In genomic region chr15:49308686-49309085, GRCh38 we compare ENCODE assay signal across 20 cellular contexts.
"Had no signal": no experiment of that assay in that cellular context is flagged by ENCODE, and none has a peak within 500 bp of the region (broad histone marks: within the 10 kb centered on the region; RNA-seq: fewer than 3 reads in every experiment).

No MANE protein-coding gene starts in this region.

- H3K27ac ChIP-seq: HL-60, KMS-11, RWPE1 had no signal

- H3K9me3 ChIP-seq: SK-N-SH had no signal

- H3K4me3 ChIP-seq: K562 had no signal

- DNase-seq: Kasumi-1, MM.1S, NCI-H1092 treated with DMSO at 0.1 percent for 48 hours, NCI-H1436, NCI-H187, NCI-H2029, NCI-H226, NCI-H446, NCI-H510A, NCI-H524 treated with DMSO at 0.1 percent for 48 hours, NCI-H69, NCI-H774, SHP77, SK-N-SH had no signal

- H3K27me3 Mint-ChIP-seq: IgD-negative memory B cell had no signal

- H3K9me2 ChIP-seq: SK-N-SH had no signal

- H3K4me3 Mint-ChIP-seq: IgD-negative memory B cell had no signal

- FAIRE-seq: HTR-8/SVneo, K562 had no signal

- H3K27ac Mint-ChIP-seq: IgD-negative memory B cell had no signal

- H3K4me2 ChIP-seq: KMS-11, SK-N-SH had no signal
